12 cellular contexts compared by ENCODE assay signal in genomic region chr4:76545161-76545884, GRCh38.
DNase-seq lines count a peak whose midpoint lies in the region; ATAC-seq and TF ChIP-seq lines count a peak whose summit lies in the region.
"Had no signal": no experiment of that assay in that cellular context is flagged by ENCODE, and none has a peak within 500 bp of the region (broad histone marks: within the 10 kb centered on the region; RNA-seq: fewer than 3 reads in every experiment).

No MANE protein-coding gene starts in this region.

- H4K20me1 ChIP-seq in SK-N-SH (ENCODE audit: insufficient read depth) = no peaks in the 10 kb centered on the region

- H3K4me1 ChIP-seq in SK-N-SH (ENCODE audit: control insufficient read depth in 1 of 2, insufficient read depth in 2 of 2, low read depth in 1 of 2, low read length in 1 of 2) (peaks cover 11 to 29% of the 10 kb centered on the region in 2 experiments), adipocyte (ENCODE audit: control insufficient read depth, insufficient read depth, low read length) (peaks cover 18% of the 10 kb centered on the region)

- H3K9me3 ChIP-seq in SK-N-SH (no peaks in the 10 kb centered on the region), adipocyte (ENCODE audit: control insufficient read depth, low read length) (no peaks in the 10 kb centered on the region)
- H3K9me3 ChIP-seq: A549 had no signal

- no peak for TF ChIP-seq RAD21 in SK-N-SH (IDR thresholded peaks at IDR 0.05; ENCODE audit: low read length)

- DNase-seq in SK-N-SH (no peak), MV-4-11 (lab: John Stamatoyannopoulos, UW) (peak; percentile 59), adipocyte (ENCODE audit: low read depth) (peak; percentile 22), renal cortical epithelial cell (ENCODE audit: low read depth) (peak; percentile 85), SHP77 treated with DMSO at 0.1 percent for 48 hours (lab: John Stamatoyannopoulos, UW) (no peak), NCI-H226 (no peak)
- DNase-seq: activated naive CD4-positive, alpha-beta T cell treated with anti-CD3 and anti-CD28 coated beads, Interleukin-2, amount 50 U/mL, for 16 hours; NCI-H1092 had no signal

- no peak for ATAC-seq in SK-N-SH treated with all-trans-retinoic acid at 6 μM for 48 hours
- ATAC-seq in HG03095 (IDR thresholded peaks at IDR 0.05; ENCODE audit: unreplicated experiment) = no peak
- ATAC-seq: A549 had no signal

- peak overlapping the region; percentile 70; the same call in 1 of the 2 replicates for H3K9ac ChIP-seq in SK-N-SH
- H3K9ac ChIP-seq in adipocyte (ENCODE audit: low read length) = no peak overlapping the region

- CTCF ChIA-PET in SK-N-SH (lab: Yijun Ruan, JAX) = interaction anchor here (1.1 kb wide), 1 partner anchor 40 kb away, joined by 3 read pairs; no protein-coding TSS in a partner anchor

- no peak overlapping the region for H3K4me3 ChIP-seq in SK-N-SH (ENCODE audit: low read depth in 2 of 2, low read length in 1 of 2)
- H3K4me3 ChIP-seq in adipocyte (ENCODE audit: low read length) = no peak overlapping the region
- H3K4me3 ChIP-seq: A549, skin epidermis had no signal

- no peaks in the 10 kb centered on the region for H3K79me2 ChIP-seq in SK-N-SH (ENCODE audit: insufficient read depth)

- no peak for TF ChIP-seq CTCF in SK-N-SH (IDR thresholded peaks at IDR 0.05)

- no peak for TF ChIP-seq EP300 in SK-N-SH (IDR thresholded peaks at IDR 0.05; ENCODE audit: borderline replicate concordance in 1 of 2, low read depth in 1 of 2, low read length in 1 of 2)

- POLR2A ChIA-PET in SK-N-SH (lab: Yijun Ruan, JAX) = no interaction called here

- H2AFZ ChIP-seq in SK-N-SH (ENCODE audit: low read depth) = peak overlapping the region; percentile 47; the same call in 1 of the 2 replicates

- H3F3A ChIP-seq in SK-N-SH (replicated peaks; ENCODE audit: insufficient read depth) = peaks cover 35% of the 10 kb centered on the region

- peak overlapping the region; percentile 91 to 94 for H3K27ac ChIP-seq in SK-N-SH (ENCODE audit: low read depth in 2 of 2, low read length in 1 of 2)
- H3K27ac ChIP-seq: A549 had no signal

- H3K36me3 ChIP-seq in SK-N-SH (replicated peaks in 1 of 2; ENCODE audit: control insufficient read depth in 1 of 2, insufficient read depth in 2 of 2, low read length in 1 of 2) (no peaks in the 10 kb centered on the region), adipocyte (ENCODE audit: control insufficient read depth, insufficient read depth, low read length, severe bottlenecking) (no peaks in the 10 kb centered on the region)

- H3K27me3 ChIP-seq in SK-N-SH (ENCODE audit: insufficient read depth) (no peaks in the 10 kb centered on the region), adipocyte (replicated peaks; ENCODE audit: control insufficient read depth, insufficient read depth, low read length) (no peaks in the 10 kb centered on the region)

- peak overlapping the region; percentile 40 for H3K4me2 ChIP-seq in SK-N-SH
- H3K4me2 ChIP-seq: A549 had no signal

- 91% methylated on average over 6 of the region's 6 CpGs for WGBS in SK-N-SH (ENCODE audit: low lambda C conversion rate)

- no peaks in the 10 kb centered on the region for H3K9me2 ChIP-seq in SK-N-SH

TF ChIP-seq in SK-N-SH, 30 proteins besides CTCF, POLR2A, EP300 and RAD21:
- TF ChIP-seq EZH2phosphoT487 (IDR thresholded peaks at IDR 0.05; ENCODE audit: borderline replicate concordance, low read depth) (no peak), GABPA (IDR thresholded peaks at IDR 0.05; ENCODE audit: low read depth) (no peak)
- TF ChIP-seq, protein P1, sequence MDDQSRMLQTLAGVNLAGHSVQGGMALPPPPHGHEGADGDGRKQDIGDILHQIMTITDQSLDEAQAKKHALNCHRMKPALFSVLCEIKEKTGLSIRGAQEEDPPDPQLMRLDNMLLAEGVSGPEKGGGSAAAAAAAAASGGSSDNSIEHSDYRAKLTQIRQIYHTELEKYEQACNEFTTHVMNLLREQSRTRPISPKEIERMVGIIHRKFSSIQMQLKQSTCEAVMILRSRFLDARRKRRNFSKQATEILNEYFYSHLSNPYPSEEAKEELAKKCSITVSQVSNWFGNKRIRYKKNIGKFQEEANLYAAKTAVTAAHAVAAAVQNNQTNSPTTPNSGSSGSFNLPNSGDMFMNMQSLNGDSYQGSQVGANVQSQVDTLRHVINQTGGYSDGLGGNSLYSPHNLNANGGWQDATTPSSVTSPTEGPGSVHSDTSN (IDR thresholded peaks at IDR 0.05) = peak; percentile 35; the same call in 1 of the 2 replicates

TF ChIP-seq in SK-N-SH treated with all-trans-retinoic acid at 6 μM for 48 hours, 23 proteins besides CTCF, POLR2A, EP300 and RAD21:
- TF ChIP-seq ZFP3 (CRISPR knock-in tag; IDR thresholded peaks at IDR 0.05) (no peak), ZNF70 (CRISPR knock-in tag; IDR thresholded peaks at IDR 0.05) (no peak), ARNTL (CRISPR knock-in tag; IDR thresholded peaks at IDR 0.05; ENCODE audit: borderline replicate concordance, low read depth) (no peak), CSDC2 (CRISPR knock-in tag; IDR thresholded peaks at IDR 0.05) (no peak), ZNF565 (CRISPR knock-in tag; conservative IDR thresholded peaks at IDR 0.05; ENCODE audit: low read depth) (no peak), OSR1 (CRISPR knock-in tag; IDR thresholded peaks at IDR 0.05) (no peak), SNAI2 (CRISPR knock-in tag; IDR thresholded peaks at IDR 0.05) (no peak), TOX (CRISPR knock-in tag; IDR thresholded peaks at IDR 0.05; ENCODE audit: borderline replicate concordance) (no peak), RARB (CRISPR knock-in tag; IDR thresholded peaks at IDR 0.05) (no peak), BACH2 (CRISPR knock-in tag; IDR thresholded peaks at IDR 0.05; ENCODE audit: borderline replicate concordance) (no peak), PATZ1 (CRISPR knock-in tag; IDR thresholded peaks at IDR 0.05; ENCODE audit: borderline replicate concordance) (no peak), PPARA (CRISPR knock-in tag; IDR thresholded peaks at IDR 0.05; ENCODE audit: borderline replicate concordance) (no peak), ZNF8 (CRISPR knock-in tag; IDR thresholded peaks at IDR 0.05) (no peak), ESRRG (CRISPR knock-in tag; IDR thresholded peaks at IDR 0.05) (no peak), ZFP30 (CRISPR knock-in tag; IDR thresholded peaks at IDR 0.05) (no peak), ZC3H10 (CRISPR knock-in tag; IDR thresholded peaks at IDR 0.05) (no peak), GLIS3 (CRISPR knock-in tag; IDR thresholded peaks at IDR 0.05) (no peak), TCF4 (CRISPR knock-in tag; IDR thresholded peaks at IDR 0.05; ENCODE audit: borderline replicate concordance) (no peak)
- TF ChIP-seq, protein P2, sequence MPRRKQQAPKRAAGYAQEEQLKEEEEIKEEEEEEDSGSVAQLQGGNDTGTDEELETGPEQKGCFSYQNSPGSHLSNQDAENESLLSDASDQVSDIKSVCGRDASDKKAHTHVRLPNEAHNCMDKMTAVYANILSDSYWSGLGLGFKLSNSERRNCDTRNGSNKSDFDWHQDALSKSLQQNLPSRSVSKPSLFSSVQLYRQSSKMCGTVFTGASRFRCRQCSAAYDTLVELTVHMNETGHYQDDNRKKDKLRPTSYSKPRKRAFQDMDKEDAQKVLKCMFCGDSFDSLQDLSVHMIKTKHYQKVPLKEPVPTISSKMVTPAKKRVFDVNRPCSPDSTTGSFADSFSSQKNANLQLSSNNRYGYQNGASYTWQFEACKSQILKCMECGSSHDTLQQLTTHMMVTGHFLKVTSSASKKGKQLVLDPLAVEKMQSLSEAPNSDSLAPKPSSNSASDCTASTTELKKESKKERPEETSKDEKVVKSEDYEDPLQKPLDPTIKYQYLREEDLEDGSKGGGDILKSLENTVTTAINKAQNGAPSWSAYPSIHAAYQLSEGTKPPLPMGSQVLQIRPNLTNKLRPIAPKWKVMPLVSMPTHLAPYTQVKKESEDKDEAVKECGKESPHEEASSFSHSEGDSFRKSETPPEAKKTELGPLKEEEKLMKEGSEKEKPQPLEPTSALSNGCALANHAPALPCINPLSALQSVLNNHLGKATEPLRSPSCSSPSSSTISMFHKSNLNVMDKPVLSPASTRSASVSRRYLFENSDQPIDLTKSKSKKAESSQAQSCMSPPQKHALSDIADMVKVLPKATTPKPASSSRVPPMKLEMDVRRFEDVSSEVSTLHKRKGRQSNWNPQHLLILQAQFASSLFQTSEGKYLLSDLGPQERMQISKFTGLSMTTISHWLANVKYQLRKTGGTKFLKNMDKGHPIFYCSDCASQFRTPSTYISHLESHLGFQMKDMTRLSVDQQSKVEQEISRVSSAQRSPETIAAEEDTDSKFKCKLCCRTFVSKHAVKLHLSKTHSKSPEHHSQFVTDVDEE (CRISPR knock-in tag; IDR thresholded peaks at IDR 0.05) = no peak

Comparison
In these comparisons a context has a peak if more than half of its experiments do, and no peak if none do; other contexts are left out.
1. DNase-seq: peak in MV-4-11 (single experiment), adipocyte (single experiment) and renal cortical epithelial cell (single experiment); none in SK-N-SH (single experiment), SHP77 treated with DMSO at 0.1 percent for 48 hours (single experiment) and NCI-H226 (single experiment).